ENCODE assay signal across 24 cellular contexts in the genomic region with DNA sequence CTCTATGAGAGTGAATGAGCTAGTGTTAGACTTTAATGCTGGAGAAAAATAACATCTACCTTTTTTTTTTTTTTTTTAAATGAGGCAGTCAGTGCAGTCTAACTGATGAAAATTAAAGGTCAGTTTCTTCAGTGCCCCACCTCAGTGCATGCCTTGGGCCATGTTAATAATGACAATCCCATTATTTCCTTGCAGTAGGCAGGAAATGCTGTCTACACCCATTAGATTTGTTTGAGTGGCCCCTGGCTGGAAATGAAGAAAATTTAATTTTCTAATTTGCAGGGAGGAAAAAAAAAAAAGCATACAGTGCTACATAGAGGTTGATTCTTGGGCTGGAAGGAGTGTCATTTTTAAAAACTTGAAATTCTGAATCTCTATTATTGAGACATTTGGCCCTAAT. TPM values are rescaled to one million over a fixed set of nuclear protein-coding genes. Genes with fewer than 3 reads are reported as not detected.
DNase-seq lines count a peak whose midpoint lies in the region; ATAC-seq and TF ChIP-seq lines count a peak whose summit lies in the region.
"Had no signal": no experiment of that assay in that cellular context is flagged by ENCODE, and none has a peak within 500 bp of the region (broad histone marks: within the 10 kb centered on the region; RNA-seq: fewer than 3 reads in every experiment).

No MANE protein-coding gene starts in this region.

- no peak overlapping the region for H3K9ac ChIP-seq in subcutaneous abdominal adipose tissue (ENCODE audit: low read length in 5 of 5)

- H3K9me3 ChIP-seq in heart right ventricle (no peaks in the 10 kb centered on the region), subcutaneous abdominal adipose tissue (ENCODE audit: control insufficient read depth in 5 of 5, low read length in 5 of 5) (no peaks in the 10 kb centered on the region)

- H3K4me1 Mint-ChIP-seq in mesothelial cell of epicardium = peaks cover 33% of the 10 kb centered on the region

- intact Hi-C loops in heart right ventricle (cut with DNase I) = no loop called here
- intact Hi-C loops in left cardiac atrium (cut with DNase I) = no loop called here

- peaks cover 0 to 31% (median 0%) of the 10 kb centered on the region in 9 donors for H3K36me3 ChIP-seq in heart right ventricle
- H3K36me3 ChIP-seq in subcutaneous abdominal adipose tissue (ENCODE audit: control insufficient read depth in 5 of 5, insufficient read depth in 5 of 5, low read length in 5 of 5) = peaks cover 6 to 16% (median 9%) of the 10 kb centered on the region in 5 donors

- H3K4me3 Mint-ChIP-seq in mesothelial cell of epicardium = no peak overlapping the region
- H3K4me3 Mint-ChIP-seq: B cell, GM23338 had no signal

- no peak overlapping the region for H3K4me3 ChIP-seq in heart right ventricle
- H3K4me3 ChIP-seq in subcutaneous abdominal adipose tissue (ENCODE audit: low read depth in 1 of 5, low read length in 5 of 5) = no peak overlapping the region
- H3K4me3 ChIP-seq: GM12878, GM23338, K562 had no signal

- TF ChIP-seq CTCF in heart right ventricle (IDR thresholded peaks at IDR 0.05) = no peak
- TF ChIP-seq CTCF in mesothelial cell of epicardium (IDR thresholded peaks at IDR 0.05; ENCODE audit: unreplicated experiment) = no peak

- DNase-seq in heart right ventricle (no peak), left cardiac atrium (no peak), SK-N-DZ (ENCODE audit: low spot score) (peak; percentile 57), mesothelial cell of epicardium (ENCODE audit: low spot score in 2 of 2, unreplicated experiment in 2 of 2) (no peak), iPS-NIHi7 (ENCODE audit: extremely low spot score) (no peak)
- DNase-seq in stimulated activated CD8-positive, alpha-beta memory T cell treated with anti-CD3 and anti-CD28 coated beads, Interleukin-4, amount 100 ng/mL, for 48 hours = no peak
- DNase-seq: CD4-positive, CD25-positive, alpha-beta regulatory T cell; DMS53; EL; HCEC 1CT; NCI-H1092 treated with DMSO at 0.1 percent for 48 hours; NCI-H146; NCI-H2029 treated with DMSO at 0.1 percent for 48 hours; NCI-H2171 treated with DMSO at 0.1 percent for 48 hours; NCI-H446 treated with DMSO at 0.1 percent for 48 hours; NCI-H748 treated with DMSO at 0.1 percent for 48 hours; SHP77 treated with DMSO at 0.1 percent for 48 hours had no signal

- ATAC-seq in heart right ventricle (peak in 5 of 8 donors; percentile 13 to 44 (median 29)), left cardiac atrium (no peak), HG02938 (IDR thresholded peaks at IDR 0.05; ENCODE audit: unreplicated experiment) (no peak)
- ATAC-seq: GM12878 had no signal

- peak overlapping the region in 1 of 10 donors; percentile 39 for H3K27ac ChIP-seq in heart right ventricle
- peak overlapping the region; percentile 37 for H3K27ac ChIP-seq in subcutaneous abdominal adipose tissue (ENCODE audit: low read depth, low read length)
- H3K27ac ChIP-seq: 22Rv1 had no signal

- peak overlapping the region; percentile 9 for H3K27ac Mint-ChIP-seq in mesothelial cell of epicardium
- H3K27ac Mint-ChIP-seq: B cell, GM23338 had no signal

- peaks cover 7% of the 10 kb centered on the region for H3K36me3 Mint-ChIP-seq in mesothelial cell of epicardium

- no peaks in the 10 kb centered on the region for H3K27me3 Mint-ChIP-seq in mesothelial cell of epicardium (ENCODE audit: low read depth)
- H3K27me3 Mint-ChIP-seq: CD4-positive, CD25-positive, alpha-beta regulatory T cell had no signal

- peaks cover 34 to 99% (median 96%) of the 10 kb centered on the region in 9 donors for H3K4me1 ChIP-seq in heart right ventricle
- peaks cover 2 to 52% (median 51%) of the 10 kb centered on the region in 5 donors for H3K4me1 ChIP-seq in subcutaneous abdominal adipose tissue (ENCODE audit: control insufficient read depth in 5 of 5, insufficient read depth in 5 of 5, low read length in 5 of 5)

- H3K9me3 Mint-ChIP-seq in mesothelial cell of epicardium = no peaks in the 10 kb centered on the region
- H3K9me3 Mint-ChIP-seq: CD4-positive, CD25-positive, alpha-beta regulatory T cell; GM23338 had no signal

- no peaks in the 10 kb centered on the region for H3K27me3 ChIP-seq in heart right ventricle
- no peaks in the 10 kb centered on the region for H3K27me3 ChIP-seq in subcutaneous abdominal adipose tissue (ENCODE audit: control insufficient read depth in 5 of 5, insufficient read depth in 4 of 5, low read length in 5 of 5)

RNA-seq across cellular contexts. Expression of gene FNDC3B, which starts 18.2 kb away (rescaled TPM):
- total RNA-seq in heart right ventricle (100 to 1,000 TPM in 2 of 10 donors, 10 to 100 TPM in 8; 65.6 to 118 (median 89.0) TPM), left cardiac atrium (10 to 100 TPM; 82.4 to 98.3 TPM), mesothelial cell of epicardium (123 to 131 TPM (median 123 TPM) in 3 replicates)
- polyA plus RNA-seq in heart right ventricle = 10 to 100 TPM in 1 of 2 donors, 1 to 10 TPM in 1; 9.7 to 17.1 TPM
- 6.7 and 7.4 TPM in 2 replicates for polyA plus RNA-seq in SK-N-DZ (2014; cell fraction: cytosol; rRNA removed)
- 6.4 and 8.8 TPM in 2 replicates for polyA plus RNA-seq in SK-N-DZ (2014; cell fraction: nucleus; rRNA removed)

Comparison
In these comparisons a context has a peak if more than half of its experiments do, and no peak if none do; other contexts are left out.
1. ATAC-seq: peak in heart right ventricle (5 of 8); none in left cardiac atrium (0 of 2) and HG02938 (single experiment).